In genomic region chr11:44550123-44550522, GRCh38 we compare ENCODE assay signal across 1 cellular context.
TF ChIP-seq lines count a peak whose summit lies in the region.

No MANE protein-coding gene starts in this region.

TF ChIP-seq in K562, 482 proteins besides CTCF, POLR2A, EP300 and RAD21 (continued from another document):
- TF ChIP-seq CUX1 (CRISPR knock-in tag; IDR thresholded peaks at IDR 0.05) (0 out of 2 replicates have a peak, but pooled peaks have one; percentile 25), MTA3 (IDR thresholded peaks at IDR 0.05; ENCODE audit: borderline replicate concordance) (0 out of 2 replicates have a peak, but pooled peaks have one; percentile 30), HES1 (IDR thresholded peaks at IDR 0.05; ENCODE audit: low read depth) (0 out of 2 replicates have a peak, but pooled peaks have one; percentile 28), ATF1 (CRISPR knock-in tag; IDR thresholded peaks at IDR 0.05) (no peak), ATF1 (tag; IDR thresholded peaks at IDR 0.05) (peak; percentile 45; the same call in 1 of the 2 replicates), TAL1 (IDR thresholded peaks at IDR 0.05) (peak; percentile 45; the same call in 1 of the 2 replicates), NR2C1 (IDR thresholded peaks at IDR 0.05) (no peak), NR2C1 (tag; IDR thresholded peaks at IDR 0.05) (peak; percentile 50; the same call in 1 of the 2 replicates), NFRKB (IDR thresholded peaks at IDR 0.05; ENCODE audit: low read depth) (no peak)
